Comparison of ENCODE assay signal across 9 cellular contexts in the genomic region with DNA sequence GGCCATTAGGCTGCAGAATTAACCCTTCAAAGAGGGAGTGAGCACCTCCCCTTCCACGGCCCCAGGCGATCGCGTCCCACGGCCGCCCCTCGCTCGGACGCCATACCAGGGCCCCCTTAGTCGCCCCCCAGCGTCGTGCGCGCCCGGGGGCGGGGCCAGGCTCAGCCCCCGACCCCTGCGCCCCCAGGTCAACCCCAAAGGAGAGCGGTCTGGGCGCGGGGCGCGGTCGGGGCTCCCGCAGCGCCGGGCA. TPM values are rescaled to one million over a fixed set of nuclear protein-coding genes. Genes with fewer than 3 reads are reported as not detected.
A peak's percentile ranks its signal among the peaks of the same experiment; 100 is the strongest.
DNase-seq lines count a peak whose midpoint lies in the region; ATAC-seq and TF ChIP-seq lines count a peak whose summit lies in the region.
"Had no signal": no experiment of that assay in that cellular context is flagged by ENCODE, and none has a peak within 500 bp of the region (broad histone marks: within the 10 kb centered on the region; RNA-seq: fewer than 3 reads in every experiment).

No MANE protein-coding gene starts in this region.

- peaks cover 0 to 33% of the 10 kb centered on the region in 2 donors for H3K36me3 Mint-ChIP-seq in CD4-positive, alpha-beta memory T cell
- peaks cover 4% of the 10 kb centered on the region for H3K36me3 Mint-ChIP-seq in endothelial cell (ENCODE audit: low read depth, unreplicated experiment)

- H3K4me3 Mint-ChIP-seq in CD4-positive, alpha-beta memory T cell, result peak overlapping the region; percentile 89 to 97 (median 94)
- peak overlapping the region; percentile 94 for H3K4me3 Mint-ChIP-seq in endothelial cell (ENCODE audit: unreplicated experiment)

- TF ChIP-seq CTCF in PC-3 (conservative IDR thresholded peaks at IDR 0.05; ENCODE audit: low read depth, low read length) (no peak), endothelial cell (IDR thresholded peaks at IDR 0.05; ENCODE audit: unreplicated experiment) (no peak), osteoblast (IDR thresholded peaks at IDR 0.05; ENCODE audit: extremely low read depth, low read depth, low read length) (no peak)

- H3K9me2 ChIP-seq in PC-3 (replicated peaks; ENCODE audit: low read length), result no peaks in the 10 kb centered on the region

- peaks cover 0 to under 1% (median 0%) of the 10 kb centered on the region in 8 donors for H3K9me3 Mint-ChIP-seq in CD4-positive, alpha-beta memory T cell
- no peaks in the 10 kb centered on the region for H3K9me3 Mint-ChIP-seq in endothelial cell (ENCODE audit: unreplicated experiment)

- no peaks in the 10 kb centered on the region for H3K36me3 ChIP-seq in CD4-positive, alpha-beta memory T cell (ENCODE audit: insufficient read depth, low read length)
- H3K36me3 ChIP-seq in PC-3 (ENCODE audit: low read depth, low read length) (no peaks in the 10 kb centered on the region), osteoblast (ENCODE audit: insufficient read depth, low read length) (peaks cover 5% of the 10 kb centered on the region)

- H3K9ac ChIP-seq in PC-3 (ENCODE audit: low read length), result peak overlapping the region; percentile 85

- CTCF ChIA-PET in CD4-positive, alpha-beta memory T cell (lab: Charles Lee; ENCODE audit: partially characterized antibody), result interaction anchor here (0.7 to 3.4 kb wide), 5 partner anchors 8 to 238 kb away, joined by 3 to 23 read pairs (median 3); partner anchors contain the start of gene TMEM102
- CTCF ChIA-PET in PC-3 (lab: Charles Lee), result no interaction called here

- H3K4me1 Mint-ChIP-seq in CD4-positive, alpha-beta memory T cell, result peaks cover 45 to 80% (median 65%) of the 10 kb centered on the region in 4 donors
- H3K4me1 Mint-ChIP-seq in endothelial cell (ENCODE audit: unreplicated experiment), result peaks cover 53% of the 10 kb centered on the region

- peak overlapping the region; percentile 74 to 97 (median 97) for H3K27ac Mint-ChIP-seq in CD4-positive, alpha-beta memory T cell
- no peak overlapping the region for H3K27ac Mint-ChIP-seq in endothelial cell (ENCODE audit: unreplicated experiment)

- H3K27ac ChIP-seq in CD4-positive, alpha-beta memory T cell (ENCODE audit: low read depth, low read length), result peak overlapping the region; percentile 97
- H3K27ac ChIP-seq in PC-3 (ENCODE audit: low read length), result peak overlapping the region; percentile 62
- peak overlapping the region; percentile 93 for H3K27ac ChIP-seq in osteoblast (ENCODE audit: low read depth, low read length)

- H3K4me3 ChIP-seq in CD4-positive, alpha-beta memory T cell (ENCODE audit: low read length in 2 of 2), result peak overlapping the region in 1 of 2 donors; percentile 64
- peak overlapping the region; percentile 79 for H3K4me3 ChIP-seq in PC-3 (ENCODE audit: low read length)
- peak overlapping the region; percentile 82 for H3K4me3 ChIP-seq in osteoblast (ENCODE audit: insufficient read depth, low read length)

- no peaks in the 10 kb centered on the region for H3F3A ChIP-seq in PC-3 (ENCODE audit: low read length, unreplicated experiment)

- H3K4me1 ChIP-seq in CD4-positive, alpha-beta memory T cell (ENCODE audit: insufficient read depth, low read length), result peaks cover 61% of the 10 kb centered on the region
- H3K4me1 ChIP-seq in PC-3 (ENCODE audit: insufficient read depth, low read length) (peaks cover 33% of the 10 kb centered on the region), osteoblast (ENCODE audit: insufficient read depth, low read length) (peaks cover 42% of the 10 kb centered on the region)

- no peak for DNase-seq in CD4-positive, alpha-beta memory T cell
- DNase-seq in PC-3 (no peak), endothelial cell (ENCODE audit: low spot score) (no peak), osteoblast (ENCODE audit: insufficient read length, low spot score, missing footprints) (no peak), left colon (no peak)
- no peak for DNase-seq in activated effector memory CD4-positive, alpha-beta T cell treated with anti-CD3 and anti-CD28 coated beads, Interleukin-2, amount 50 U/mL, for 16 hours
- no peak for DNase-seq in stimulated activated naive CD4-positive, alpha-beta T cell treated with Interleukin-2 at 50 U/mL for 16 hours (lab: John Stamatoyannopoulos, UW)
- DNase-seq in stimulated activated naive CD4-positive, alpha-beta T cell (lab: John Stamatoyannopoulos, UW), result no peak

- BruUV-seq in PC-3 (replicated peaks; lab: Mats Ljungman, UMichigan), result no TSS peak

- ATAC-seq in PC-3 (no peak), left colon (no peak)

- POLR2A ChIA-PET in CD4-positive, alpha-beta memory T cell (lab: Charles Lee; ENCODE audit: partially characterized antibody), result interaction anchor here (0.8 to 13.8 kb wide), 28 partner anchors 8 to 433 kb away, joined by 3 to 398 read pairs (median 6); partner anchors contain the start of genes ACADVL, ACAP1, CHRNB1 and DLG4
- POLR2A ChIA-PET in PC-3 (lab: Charles Lee; ENCODE audit: unreplicated experiment), result no interaction called here

- H4K20me1 ChIP-seq in PC-3 (ENCODE audit: low read length), result no peaks in the 10 kb centered on the region
- peaks cover 38% of the 10 kb centered on the region for H4K20me1 ChIP-seq in osteoblast (ENCODE audit: insufficient read depth, low read length)

- no peaks in the 10 kb centered on the region for H3K9me3 ChIP-seq in CD4-positive, alpha-beta memory T cell (ENCODE audit: control insufficient read depth in 1 of 2, low read length in 2 of 2)
- H3K9me3 ChIP-seq in PC-3 (ENCODE audit: low read length) (no peaks in the 10 kb centered on the region), osteoblast (ENCODE audit: low read depth, low read length) (no peaks in the 10 kb centered on the region)

- intact Hi-C loops in CD4-positive, alpha-beta memory T cell (cut with micrococcal nuclease), result loop anchor here (1.0 kb wide), 2 partner anchors 24 to 42 kb away; no protein-coding TSS in a partner anchor
- intact Hi-C loops in PC-3 (cut with micrococcal nuclease) (no loop called here), left colon (cut with DNase I, micrococcal nuclease) (no loop called here)

- H3K27me3 ChIP-seq in CD4-positive, alpha-beta memory T cell (ENCODE audit: insufficient read depth, low read length), result no peaks in the 10 kb centered on the region
- H3K27me3 ChIP-seq in PC-3 (ENCODE audit: low read length) (no peaks in the 10 kb centered on the region), osteoblast (ENCODE audit: insufficient read depth, low read length) (no peaks in the 10 kb centered on the region)

- H3K79me2 ChIP-seq in PC-3 (ENCODE audit: low read length), result peaks cover 64% of the 10 kb centered on the region
- peaks cover 63% of the 10 kb centered on the region for H3K79me2 ChIP-seq in osteoblast (ENCODE audit: insufficient read depth, low read length)

- no peaks in the 10 kb centered on the region for H3K27me3 Mint-ChIP-seq in CD4-positive, alpha-beta memory T cell
- H3K27me3 Mint-ChIP-seq in endothelial cell (ENCODE audit: unreplicated experiment), result peaks cover 31% of the 10 kb centered on the region

- H2AFZ ChIP-seq in PC-3 (ENCODE audit: low read length) (no peak overlapping the region), osteoblast (ENCODE audit: low read length) (no peak overlapping the region)

- H3K4me2 ChIP-seq in PC-3 (ENCODE audit: low read length), result peak overlapping the region; percentile 91
- H3K4me2 ChIP-seq in osteoblast (ENCODE audit: insufficient read depth, low read length), result peak overlapping the region; percentile 95

RNA-seq across cellular contexts. Expression of gene ZBTB4, which starts 0.4 kb away (rescaled TPM):
- total RNA-seq in CD4-positive, alpha-beta memory T cell, result 10 to 100 TPM; 75.2 to 75.7 TPM
- 10 to 100 TPM in 1 of 2 donors, 1 to 10 TPM in 1; 4.6 to 21.2 TPM for polyA plus RNA-seq in CD4-positive, alpha-beta memory T cell
- total RNA-seq in PC-3 (2014; rRNA removed) (14.7 and 18.4 TPM in 2 replicates), endothelial cell (ENCODE audit: unreplicated experiment) (21.5 TPM), osteoblast (36.2 and 36.5 TPM in 2 replicates), left colon (10 to 100 TPM; 17.5 to 25.0 TPM)

RNA-seq across cellular contexts. Expression of gene SLC35G6, which starts 2.2 kb away (rescaled TPM):
- total RNA-seq in CD4-positive, alpha-beta memory T cell, result not detected
- polyA plus RNA-seq in CD4-positive, alpha-beta memory T cell, result not detected
- total RNA-seq in PC-3 (2014; rRNA removed) (not detected in 2 replicates), endothelial cell (ENCODE audit: unreplicated experiment) (not detected), osteoblast (not detected in 2 replicates), left colon (not detected)
- total RNA-seq: activated CD8-positive, alpha-beta memory T cell treated with anti-CD3 and anti-CD28 coated beads for 36 hours had no signal

RNA-seq across cellular contexts. Expression of gene POLR2A, which starts 5.1 kb away (rescaled TPM):
- total RNA-seq in CD4-positive, alpha-beta memory T cell, result 100 to 1,000 TPM; 178 to 191 TPM
- 10 to 100 TPM in 1 of 2 donors, 1 to 10 TPM in 1; 8.6 to 76.2 TPM for polyA plus RNA-seq in CD4-positive, alpha-beta memory T cell
- 47.1 and 95.7 TPM in 2 replicates for total RNA-seq in PC-3 (2014; rRNA removed)
- 198 TPM for total RNA-seq in endothelial cell (ENCODE audit: unreplicated experiment)
- total RNA-seq in osteoblast, result 95.9 and 101 TPM in 2 replicates
- 10 to 100 TPM; 83.8 to 100.0 TPM for total RNA-seq in left colon

RNA-seq across cellular contexts. Expression of gene CHRNB1, which starts 34.2 kb away (rescaled TPM):
- 1 to 10 TPM; 9.1 to 9.5 TPM for total RNA-seq in CD4-positive, alpha-beta memory T cell
- polyA plus RNA-seq in CD4-positive, alpha-beta memory T cell, result 10 to 100 TPM; 24.1 to 29.2 TPM
- 2.1 and 2.9 TPM in 2 replicates for total RNA-seq in PC-3 (2014; rRNA removed)
- 11.8 TPM for total RNA-seq in endothelial cell (ENCODE audit: unreplicated experiment)
- total RNA-seq in osteoblast, result 5.3 and 5.4 TPM in 2 replicates
- total RNA-seq in left colon, result 10 to 100 TPM in 1 of 2 donors, 1 to 10 TPM in 1; 9.6 to 10.7 TPM

RNA-seq across cellular contexts. Expression of gene FGF11, which starts 39.8 kb away (rescaled TPM):
- 1 to 10 TPM; 2.7 to 3.3 TPM for total RNA-seq in CD4-positive, alpha-beta memory T cell
- polyA plus RNA-seq in CD4-positive, alpha-beta memory T cell, result under 1 TPM in 1 of 2 donors, not detected in 1; 0.14 TPM
- total RNA-seq in PC-3 (2014; rRNA removed), result 0.69 and 1.0 TPM in 2 replicates
- total RNA-seq in endothelial cell (ENCODE audit: unreplicated experiment), result 19.7 TPM
- 0.29 and 0.36 TPM in 2 replicates for total RNA-seq in osteoblast
- total RNA-seq in left colon, result 1 to 10 TPM; 1.2 to 2.3 TPM
